In genomic region chr1:54397090-54397591, GRCh38 we compare ENCODE assay signal across 12 cellular contexts. TPM values are rescaled to one million over a fixed set of nuclear protein-coding genes. Genes with fewer than 3 reads are reported as not detected.
A peak's percentile ranks its signal among the peaks of the same experiment; 100 is the strongest.
DNase-seq lines count a peak whose midpoint lies in the region; ATAC-seq, FAIRE-seq and TF ChIP-seq lines count a peak whose summit lies in the region.
"Had no signal": no experiment of that assay in that cellular context is flagged by ENCODE, and none has a peak within 500 bp of the region (broad histone marks: within the 10 kb centered on the region; RNA-seq: fewer than 3 reads in every experiment).

No MANE protein-coding gene starts in this region.

- CTCF ChIA-PET in RWPE1 (lab: Yijun Ruan, JAX) = interaction anchor here (0.6 kb wide), 1 partner anchor 21 kb away, joined by 3 read pairs; no protein-coding TSS in a partner anchor

- TF ChIP-seq POLR2A in GM12891 (IDR thresholded peaks at IDR 0.05; ENCODE audit: low read depth, low read length) = no peak

- POLR2A ChIA-PET in RWPE1 (lab: Yijun Ruan, JAX; ENCODE audit: low non-redundant PET) = interaction anchor here (0.7 kb wide), 1 partner anchor 359 kb away, joined by 10 read pairs; no protein-coding TSS in a partner anchor

- no peak for TF ChIP-seq CTCF in RWPE1 (conservative IDR thresholded peaks at IDR 0.05; ENCODE audit: low read depth)

- ATAC-seq in HG02759 (IDR thresholded peaks at IDR 0.05; ENCODE audit: unreplicated experiment) = no peak
- ATAC-seq: activated naive CD4-positive, alpha-beta T cell treated with anti-CD3 and anti-CD28 coated beads, Interleukin-2, amount 50 U/mL, for 72 hours had no signal

- FAIRE-seq in GM12891 (lab: Jason Lieb, UNC) = no peak
- FAIRE-seq: G401.6 had no signal

- intact Hi-C loops in cardiac septum (cut with DNase I) (loop anchor here (2.0 kb wide), 2 partner anchors 16 to 38 kb away; no protein-coding TSS in a partner anchor), posterior vena cava (cut with DNase I) (loop anchor here in 1 of 2 donors (2.0 kb wide), 1 partner anchor 16 kb away; no protein-coding TSS in a partner anchor)

- peak overlapping the region; percentile 47 for H3K27ac ChIP-seq in RWPE1
- H3K27ac ChIP-seq: PC-9 had no signal

- peak; percentile 48 for DNase-seq in CMK (ENCODE audit: low read depth)
- no peak for DNase-seq in RWPE1 (ENCODE audit: low spot score)
- DNase-seq in cardiac septum (ENCODE audit: low spot score) = peak; percentile 89
- DNase-seq in posterior vena cava (ENCODE audit: low spot score) = peak; percentile 45
- no peak for DNase-seq in activated CD4-positive, alpha-beta T cell treated with anti-CD3 and anti-CD28 coated beads, Interleukin-2, amount 50 U/mL, for 1 hour
- no peak for DNase-seq in NCI-H187 treated with DMSO at 0.1 percent for 48 hours (lab: John Stamatoyannopoulos, UW)
- no peak for DNase-seq in GM12891 (ENCODE audit: insufficient read length, low spot score)
- DNase-seq: NCI-H2081 had no signal

TF ChIP-seq in GM12891, 5 proteins besides CTCF, POLR2A, EP300 and RAD21:
- TF ChIP-seq SPI1 (IDR thresholded peaks at IDR 0.05; ENCODE audit: low read depth, low read length) = no peak
- no peak for TF ChIP-seq POU2F2 (IDR thresholded peaks at IDR 0.05; ENCODE audit: low read depth, low read length)
- TF ChIP-seq PAX5 (IDR thresholded peaks at IDR 0.05; ENCODE audit: insufficient read depth, low read length, severe bottlenecking) = no peak
- no peak for TF ChIP-seq TAF1 (IDR thresholded peaks at IDR 0.05; ENCODE audit: low read depth, low read length)
- no peak for TF ChIP-seq POLR2AphosphoS5 (IDR thresholded peaks at IDR 0.05; ENCODE audit: low read depth, low read length)
TF ChIP-seq in GM12891: peak in this region for 0.

RNA-seq across cellular contexts. Expression of gene SSBP3, which starts 9.1 kb away (rescaled TPM):
- total RNA-seq in cardiac septum = 45.4 TPM
- 10 to 100 TPM; 41.8 to 56.1 TPM for total RNA-seq in posterior vena cava
- 14.3 TPM for polyA plus RNA-seq in GM12891 (2012; ENCODE audit: low read depth, missing spikeins)

Comparison
In these comparisons a context has a peak if more than half of its experiments do, and no peak if none do; other contexts are left out.
1. DNase-seq: peak in CMK (single experiment), cardiac septum (single experiment) and posterior vena cava (single experiment); none in RWPE1 (single experiment), activated CD4-positive, alpha-beta T cell treated with anti-CD3 and anti-CD28 coated beads, Interleukin-2, amount 50 U/mL, for 1 hour (single experiment), NCI-H187 treated with DMSO at 0.1 percent for 48 hours (single experiment) and GM12891 (single experiment).